ENCODE assay signal across 1 cellular context in genomic region chr10:48122618-48123017, GRCh38.
A peak's percentile ranks its signal among the peaks of the same experiment; 100 is the strongest.
DNase-seq lines count a peak whose midpoint lies in the region; ATAC-seq lines count a peak whose summit lies in the region.
"Not testable (repeated sequence)": the region's sequence is repeated elsewhere in the genome, so short reads cannot be mapped to it uniquely, and the experiment has no call there.

No MANE protein-coding gene starts in this region.

- peak; percentile 52 for ATAC-seq in left lobe of liver

- DNase-seq in left lobe of liver (ENCODE audit: low spot score) = not testable (repeated sequence)
